In the genomic region with DNA sequence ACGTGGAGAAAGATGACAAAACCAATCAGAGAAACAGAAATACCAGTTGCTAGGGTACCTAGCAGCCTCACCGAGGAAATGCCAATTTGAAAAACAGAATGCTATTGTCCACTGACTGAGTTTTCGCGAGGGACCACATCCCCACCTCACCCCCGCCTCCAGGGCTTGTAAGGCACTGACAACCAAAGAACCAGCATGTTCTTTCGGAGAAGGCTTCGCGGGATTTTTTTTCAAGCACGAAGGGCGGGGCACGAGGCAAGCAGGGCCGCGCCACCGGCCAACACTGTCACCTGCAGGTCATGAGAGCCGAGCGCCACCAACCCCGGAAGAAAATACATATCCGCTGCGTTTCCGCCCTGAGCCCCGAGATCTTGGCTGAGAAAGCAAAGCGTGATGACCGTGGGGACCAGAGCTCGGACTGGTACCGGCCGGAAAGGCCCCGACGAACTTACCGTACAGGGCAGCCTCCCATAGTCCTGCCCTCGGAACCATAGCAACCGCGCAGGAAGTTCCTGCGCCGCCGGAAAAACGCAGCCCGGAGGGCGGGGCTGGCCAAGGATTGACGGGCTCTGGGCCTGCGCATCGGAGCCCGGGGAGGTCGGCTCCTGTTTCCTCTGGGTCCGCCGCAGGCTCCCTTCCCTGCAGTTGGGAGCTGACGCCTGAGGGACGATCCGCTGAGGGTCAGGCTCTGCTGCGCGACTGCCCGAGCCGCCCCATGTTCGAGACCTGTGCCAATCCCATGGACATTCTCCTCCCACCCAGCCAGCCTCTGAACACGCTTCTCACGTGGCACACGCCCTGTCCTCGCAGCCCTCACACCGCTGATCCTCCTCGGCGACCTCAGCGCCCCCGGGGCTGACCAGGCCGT, we compare ENCODE assay signal across 8 cellular contexts. TPM values are rescaled to one million over a fixed set of nuclear protein-coding genes. Genes with fewer than 3 reads are reported as not detected.
DNase-seq lines count a peak whose midpoint lies in the region; ATAC-seq and TF ChIP-seq lines count a peak whose summit lies in the region.

No MANE protein-coding gene starts in this region.

- ATAC-seq in HG02870 (IDR thresholded peaks at IDR 0.05; ENCODE audit: unreplicated experiment), result peak; percentile 91
- ATAC-seq in upper lobe of right lung, result peak; percentile 99

- TF ChIP-seq CTCF in GM13977 (IDR thresholded peaks at IDR 0.05; ENCODE audit: extremely low read depth, insufficient read depth, missing control alignments), result peak; percentile 58
- peak; percentile 44 for TF ChIP-seq CTCF in left ventricle myocardium inferior (IDR thresholded peaks at IDR 0.05; ENCODE audit: borderline replicate concordance)
- peak; percentile 43 for TF ChIP-seq CTCF in upper lobe of right lung (IDR thresholded peaks at IDR 0.05)

- no peaks in the 10 kb centered on the region for H3K9me3 ChIP-seq in left ventricle myocardium inferior (replicated peaks)
- H3K9me3 ChIP-seq in upper lobe of right lung, result no peaks in the 10 kb centered on the region

- H3K4me1 ChIP-seq in left ventricle myocardium inferior (peaks cover 14% of the 10 kb centered on the region), upper lobe of right lung (peaks cover 12% of the 10 kb centered on the region)

- H3K27ac ChIP-seq in left ventricle myocardium inferior (replicated peaks) (peak overlapping the region; percentile 93), upper lobe of right lung (peak overlapping the region; percentile 93)

- intact Hi-C loops in left ventricle myocardium inferior (cut with micrococcal nuclease) (no loop called here), posterior vena cava (cut with DNase I) (no loop called here), upper lobe of right lung (cut with DNase I) (no loop called here)

- no peaks in the 10 kb centered on the region for H3K36me3 ChIP-seq in left ventricle myocardium inferior
- H3K36me3 ChIP-seq in upper lobe of right lung, result no peaks in the 10 kb centered on the region

- peak overlapping the region; percentile 71 for H3K4me3 ChIP-seq in left ventricle myocardium inferior
- peak overlapping the region; percentile 57 for H3K4me3 ChIP-seq in upper lobe of right lung

- no peaks in the 10 kb centered on the region for H3K27me3 ChIP-seq in left ventricle myocardium inferior (ENCODE audit: low read depth)
- H3K27me3 ChIP-seq in upper lobe of right lung, result no peaks in the 10 kb centered on the region

- in situ Hi-C loops in GM13977 (cut with MboI; ENCODE audit: low pct_unique_long_range_greater_than_20kb, low sequenced_read_pairs, unreplicated experiment), result no loop called here

- DNase-seq in GM13977 (ENCODE audit: low spot score) (peak; percentile 69), NCI-H1436 treated with DMSO at 0.1 percent for 48 hours (lab: John Stamatoyannopoulos, UW) (peak; percentile 48), T follicular helper cell (ENCODE audit: low read depth) (peak; percentile 88), amniotic stem cell (lab: John Stamatoyannopoulos, UW) (peak; percentile 23), left ventricle myocardium inferior (peak; percentile 89), posterior vena cava (ENCODE audit: low spot score) (peak; percentile 97), upper lobe of right lung (peak; percentile 94)

RNA-seq across cellular contexts. Expression of a gene that starts 59.2 kb away (rescaled TPM):
- total RNA-seq in left ventricle myocardium inferior, result not detected
- total RNA-seq in posterior vena cava, result not detected
- total RNA-seq in upper lobe of right lung, result not detected

Comparison
In these comparisons a context has a peak if more than half of its experiments do, and no peak if none do; other contexts are left out.
1. Peak in every context shown above with its lines: DNase-seq, ATAC-seq, H3K4me3 ChIP-seq and H3K27ac ChIP-seq.
2. DNase-seq: peak in every context shown above with its lines; median percentile 97 in posterior vena cava; 94 in upper lobe of right lung; 89 in left ventricle myocardium inferior; 88 in T follicular helper cell; 69 in GM13977; 48 in NCI-H1436 treated with DMSO at 0.1 percent for 48 hours; 23 in amniotic stem cell.